Comparison of ENCODE assay signal across 30 cellular contexts in the genomic region with DNA sequence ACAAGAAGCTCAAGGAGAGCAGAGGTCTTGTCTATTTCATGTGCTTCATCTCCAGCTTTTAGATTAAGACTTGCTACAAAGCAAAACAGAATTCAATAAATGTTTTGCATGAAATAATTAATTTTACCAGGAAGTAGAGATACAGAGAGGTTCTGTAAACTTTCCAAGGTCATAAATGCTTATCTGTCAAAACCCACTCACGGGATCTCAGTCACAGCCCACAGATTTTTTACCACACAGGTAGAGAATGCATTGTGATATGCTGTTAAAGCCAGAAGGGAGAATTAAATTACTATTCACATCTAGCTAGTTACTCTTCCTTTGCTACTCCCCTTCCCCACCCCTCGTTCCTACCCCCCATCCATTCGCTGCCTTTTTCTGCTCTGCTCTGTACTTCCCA.
"Had no signal": no experiment of that assay in that cellular context is flagged by ENCODE, and none has a peak within 500 bp of the region (broad histone marks: within the 10 kb centered on the region; RNA-seq: fewer than 3 reads in every experiment).

No MANE protein-coding gene starts in this region.

- H3K9me3 ChIP-seq: adrenal gland, breast epithelium, colonic mucosa, esophagus squamous epithelium, gastroesophageal sphincter had no signal

- FAIRE-seq: endometrium, endothelial cell of umbilical vein had no signal

- H3K36me3 ChIP-seq: adrenal gland, breast epithelium, cardiac muscle cell, colonic mucosa, esophagus squamous epithelium had no signal

- H3K4me3 ChIP-seq: adrenal gland, breast epithelium, cardiac muscle cell, colonic mucosa, esophagus squamous epithelium, gastroesophageal sphincter had no signal

- DNase-seq: activated CD4-positive, alpha-beta memory T cell treated with anti-CD3 and anti-CD28 coated beads for 36 hours; activated CD4-positive, alpha-beta T cell treated with anti-CD3 and anti-CD28 coated beads for 36 hours; activated CD4-positive, alpha-beta T cell treated with anti-CD3 and anti-CD28 coated beads, Interleukin-2, amount 10 ng/mL, durations not matched to agents 24 days and 14 days; activated CD4-positive, CD25-positive, alpha-beta regulatory T cell; activated CD4-positive, CD25-positive, alpha-beta regulatory T cell treated with anti-CD3 and anti-CD28 coated beads, Interleukin-2, amount 50 U/mL, for 72 hours; activated CD8-positive, alpha-beta memory T cell treated with anti-CD3 and anti-CD28 coated beads, Interleukin-2, amount 10 ng/mL, durations not matched to agents 7 days and 5 days; activated CD8-positive, alpha-beta memory T cell treated with anti-CD3 and anti-CD28 coated beads, Interleukin-2, amount 50 U/mL, for 4 hours; activated CD8-positive, alpha-beta T cell treated with anti-CD3 and anti-CD28 coated beads, Interleukin-2, amount 10 ng/mL, durations not matched to agents 7 days and 5 days; activated effector memory CD4-positive, alpha-beta T cell treated with anti-CD3 and anti-CD28 coated beads, Interleukin-2, amount 50 U/mL, for 16 hours; activated naive CD4-positive, alpha-beta T cell treated with anti-CD3 and anti-CD28 coated beads for 36 hours; activated naive CD8-positive, alpha-beta T cell treated with anti-CD3 and anti-CD28 coated beads for 36 hours; activated naive CD8-positive, alpha-beta T cell treated with anti-CD3 and anti-CD28 coated beads, Interleukin-2, amount 50 U/mL, for 24 hours; activated T-cell treated with anti-CD3 and anti-CD28 coated beads, Interleukin-2, amount 50 U/mL, for 1 hour; activated T-cell treated with anti-CD3 and anti-CD28 coated beads, Interleukin-2, amount 50 U/mL, for 48 hours; adrenal gland; amygdala; aorta; central memory CD4-positive, alpha-beta T cell; cerebellar nuclear complex; colonic mucosa; effector CD8-positive, alpha-beta T cell; esophagus squamous epithelium; foreskin melanocyte; T-helper 2 cell had no signal

- H3K27ac ChIP-seq: adrenal gland, breast epithelium, cardiac muscle cell, colonic mucosa, epithelial cell of prostate, esophagus squamous epithelium, gastroesophageal sphincter had no signal

- H3K4me1 ChIP-seq: breast epithelium, colonic mucosa, esophagus squamous epithelium, gastroesophageal sphincter had no signal

- ATAC-seq: activated CD4-positive, alpha-beta T cell treated with anti-CD3 and anti-CD28 coated beads for 36 hours; activated CD8-positive, alpha-beta memory T cell treated with anti-CD3 and anti-CD28 coated beads, Interleukin-2, amount 10 ng/mL, durations not matched to agents 7 days and 5 days; activated CD8-positive, alpha-beta T cell treated with anti-CD3 and anti-CD28 coated beads, Interleukin-2, amount 10 ng/mL, durations not matched to agents 7 days and 5 days; activated naive CD8-positive, alpha-beta T cell treated with anti-CD3 and anti-CD28 coated beads, Interleukin-2, amount 50 U/mL, for 24 hours; gastroesophageal sphincter had no signal

- H3K27me3 ChIP-seq: adrenal gland, breast epithelium, cardiac muscle cell, colonic mucosa, esophagus squamous epithelium, gastroesophageal sphincter had no signal
